Comparison of ENCODE assay signal across 26 cellular contexts in the genomic region with DNA sequence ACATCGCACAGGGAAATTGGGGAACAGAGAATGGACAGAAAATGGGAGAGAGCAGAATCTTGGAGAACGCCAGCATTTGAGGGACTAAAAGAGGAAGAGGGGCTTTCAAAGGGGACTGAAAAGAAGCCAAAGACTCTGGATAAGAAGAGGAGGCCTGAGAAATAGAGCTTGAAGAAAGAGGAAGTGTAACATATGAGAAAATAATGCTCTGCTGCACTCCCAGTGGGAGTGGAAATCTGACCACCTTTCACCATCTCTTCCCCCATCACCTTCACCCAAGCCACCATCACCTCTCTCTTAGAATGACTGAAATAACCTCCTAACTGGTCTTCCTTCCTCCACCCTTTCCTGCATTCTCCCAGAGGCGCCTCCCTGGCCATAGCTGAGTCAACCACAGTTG. TPM values are rescaled to one million over a fixed set of nuclear protein-coding genes. Genes with fewer than 3 reads are reported as not detected.
DNase-seq lines count a peak whose midpoint lies in the region; ATAC-seq, FAIRE-seq and TF ChIP-seq lines count a peak whose summit lies in the region.
"Had no signal": no experiment of that assay in that cellular context is flagged by ENCODE, and none has a peak within 500 bp of the region (broad histone marks: within the 10 kb centered on the region; RNA-seq: fewer than 3 reads in every experiment).

No MANE protein-coding gene starts in this region.

- peaks cover 0 to 4% (median 2%) of the 10 kb centered on the region in 7 donors for H3K9me3 Mint-ChIP-seq in naive B cell
- H3K9me3 Mint-ChIP-seq: activated CD4-positive, alpha-beta T cell treated with anti-CD3 and anti-CD28 coated beads, Interleukin-2, amount 10 ng/mL, durations not matched to agents 24 days and 14 days; activated naive CD4-positive, alpha-beta T cell treated with anti-CD3 and anti-CD28 coated beads for 36 hours had no signal

- H3K27ac Mint-ChIP-seq in naive B cell = peak overlapping the region in 3 of 6 donors; percentile 1 to 39 (median 33)
- H3K27ac Mint-ChIP-seq: activated CD4-positive, alpha-beta T cell treated with anti-CD3 and anti-CD28 coated beads, Interleukin-2, amount 10 ng/mL, durations not matched to agents 24 days and 14 days; activated naive CD4-positive, alpha-beta T cell treated with anti-CD3 and anti-CD28 coated beads for 36 hours; CD4-positive, alpha-beta memory T cell; H9; progenitor cell of endocrine pancreas; stimulated activated naive CD8-positive, alpha-beta T cell treated with anti-CD3 and anti-CD28 coated beads, Interleukin-15, amount 100 ng/mL, for 72 hours had no signal

- no peak overlapping the region for H2AFZ ChIP-seq in OCI-LY3 (ENCODE audit: low read depth, low read length)
- H2AFZ ChIP-seq: PC-9 had no signal

- no peak for TF ChIP-seq CTCF in OCI-LY3 (IDR thresholded peaks at IDR 0.05; ENCODE audit: low read depth, low read length)

- H3K4me1 ChIP-seq in OCI-LY3 (ENCODE audit: low read length) = peaks cover 12% of the 10 kb centered on the region
- H3K4me1 ChIP-seq: tibial artery had no signal

- TF ChIP-seq POLR2A in GM12891 (IDR thresholded peaks at IDR 0.05; ENCODE audit: low read depth, low read length) = no peak

- no peak overlapping the region for H3K27ac ChIP-seq in OCI-LY3 (ENCODE audit: low read length)
- H3K27ac ChIP-seq: brain microvascular endothelial cell, PC-9, tibial artery had no signal

- peaks cover 0 to 11% of the 10 kb centered on the region in 2 donors for H3K36me3 Mint-ChIP-seq in naive B cell

- H3K27me3 Mint-ChIP-seq in naive B cell = peaks cover 10 to 39% (median 26%) of the 10 kb centered on the region in 3 donors

- intact Hi-C loops in Right ventricle myocardium superior (cut with DNase I) = no loop called here

- no peak overlapping the region for H3K4me3 Mint-ChIP-seq in naive B cell
- H3K4me3 Mint-ChIP-seq: activated CD4-positive, alpha-beta T cell treated with anti-CD3 and anti-CD28 coated beads, Interleukin-2, amount 10 ng/mL, durations not matched to agents 24 days and 14 days; activated naive CD4-positive, alpha-beta T cell treated with anti-CD3 and anti-CD28 coated beads for 36 hours; CD4-positive, alpha-beta memory T cell; H9; stimulated activated naive CD8-positive, alpha-beta T cell treated with anti-CD3 and anti-CD28 coated beads, Interleukin-15, amount 100 ng/mL, for 72 hours had no signal

- H3K4me3 ChIP-seq in OCI-LY3 (ENCODE audit: low read length) = no peak overlapping the region
- H3K4me3 ChIP-seq: PC-9, tibial artery had no signal

- DNase-seq in GM12891 (ENCODE audit: insufficient read length, low spot score) = peak; percentile 32
- DNase-seq in naive B cell = no peak
- DNase-seq in Right ventricle myocardium superior = no peak
- DNase-seq in NCI-H1436 treated with DMSO at 0.1 percent for 48 hours (lab: John Stamatoyannopoulos, UW) = no peak
- DNase-seq: activated CD4-positive, alpha-beta T cell treated with anti-CD3 and anti-CD28 coated beads, Interleukin-2, amount 10 ng/mL, durations not matched to agents 24 days and 14 days; activated naive CD4-positive, alpha-beta T cell treated with anti-CD3 and anti-CD28 coated beads for 36 hours; activated T-cell treated with anti-CD3 and anti-CD28 coated beads, Interleukin-2, amount 50 U/mL, for 48 hours; brain microvascular endothelial cell; CD4-positive, alpha-beta memory T cell; effector CD4-positive, alpha-beta T cell; H9; head of caudate nucleus; NCI-H187 treated with DMSO at 0.1 percent for 48 hours; NCI-H2227 treated with DMSO at 0.1 percent for 48 hours; NCI-H748 treated with DMSO at 0.1 percent for 48 hours; PC-9; SHP77 treated with DMSO at 0.1 percent for 48 hours; stimulated activated CD4-positive, alpha-beta T cell treated with anti-CD3 and anti-CD28 coated beads, Interleukin-15, amount 100 ng/mL, for 24 hours; stimulated activated naive CD8-positive, alpha-beta T cell treated with anti-CD3 and anti-CD28 coated beads, Interleukin-15, amount 100 ng/mL, for 72 hours; tibial artery had no signal

- H3K79me2 ChIP-seq in OCI-LY3 (ENCODE audit: low read length) = no peaks in the 10 kb centered on the region

- no peaks in the 10 kb centered on the region for H3K9me3 ChIP-seq in OCI-LY3 (ENCODE audit: insufficient read depth, low read length)
- H3K9me3 ChIP-seq: tibial artery had no signal

- ATAC-seq in HG03175 (IDR thresholded peaks at IDR 0.05; ENCODE audit: unreplicated experiment) (peak; percentile 51), naive B cell (ENCODE audit: low read depth in 2 of 2) (peak; percentile 67 to 80), HG03196 (IDR thresholded peaks at IDR 0.05; ENCODE audit: unreplicated experiment) (no peak), Right ventricle myocardium superior (ENCODE audit: poor library complexity) (no peak)
- ATAC-seq: stimulated activated naive CD8-positive, alpha-beta T cell treated with anti-CD3 and anti-CD28 coated beads, Interleukin-15, amount 100 ng/mL, for 72 hours had no signal

- peak; percentile 78 for FAIRE-seq in GM12891 (lab: Jason Lieb, UNC)

- peaks cover 12 to 15% (median 15%) of the 10 kb centered on the region in 3 donors for H3K4me1 Mint-ChIP-seq in naive B cell
- H3K4me1 Mint-ChIP-seq: CD4-positive, alpha-beta memory T cell had no signal

- peak overlapping the region; percentile 40; the same call in 1 of the 2 replicates for H3K4me2 ChIP-seq in OCI-LY3 (ENCODE audit: low read length)
- H3K4me2 ChIP-seq: PC-9 had no signal

- no peaks in the 10 kb centered on the region for H3K36me3 ChIP-seq in OCI-LY3 (replicated peaks; ENCODE audit: low read depth, low read length)
- H3K36me3 ChIP-seq: brain microvascular endothelial cell, tibial artery had no signal

- H3K9ac ChIP-seq in OCI-LY3 (ENCODE audit: low read length) = no peak overlapping the region

- no peaks in the 10 kb centered on the region for H3K27me3 ChIP-seq in OCI-LY3 (ENCODE audit: low read depth, low read length)

- no peaks in the 10 kb centered on the region for H4K20me1 ChIP-seq in OCI-LY3 (ENCODE audit: insufficient read depth, low read length)

TF ChIP-seq in GM12891, 5 proteins besides CTCF, POLR2A, EP300 and RAD21:
- peak; percentile 98 for TF ChIP-seq SPI1 (IDR thresholded peaks at IDR 0.05; ENCODE audit: low read depth, low read length)
- no peak for TF ChIP-seq POU2F2 (IDR thresholded peaks at IDR 0.05; ENCODE audit: low read depth, low read length)

RNA-seq across cellular contexts. Expression of gene CXCR1, which starts 16.9 kb away (rescaled TPM):
- not detected for polyA plus RNA-seq in GM12891 (2012; ENCODE audit: low read depth, missing spikeins)
- polyA plus RNA-seq in naive B cell (ENCODE audit: low read depth in 6 of 6) = 1 to 10 TPM in 1 of 6 donors, not detected in 5; 2.3 TPM
- total RNA-seq in Right ventricle myocardium superior = 0.54 TPM
- total RNA-seq: activated CD4-positive, alpha-beta T cell treated with anti-CD3 and anti-CD28 coated beads, Interleukin-2, amount 10 ng/mL, durations not matched to agents 24 days and 14 days; activated naive CD4-positive, alpha-beta T cell treated with anti-CD3 and anti-CD28 coated beads for 36 hours; CD4-positive, alpha-beta memory T cell; epithelial cell of proximal tubule; H9; HT-29; PC-9; progenitor cell of endocrine pancreas had no signal
- polyA plus RNA-seq: CD4-positive, alpha-beta memory T cell had no signal

RNA-seq across cellular contexts. Expression of gene CXCR2, which starts 24.0 kb away (rescaled TPM):
- 0.68 TPM for polyA plus RNA-seq in GM12891 (2012; ENCODE audit: low read depth, missing spikeins)
- 1 to 10 TPM in 2 of 6 donors, under 1 TPM in 2, not detected in 2; 0.36 to 2.3 (median 1.3) TPM for polyA plus RNA-seq in naive B cell (ENCODE audit: low read depth in 6 of 6)
- 0.89 TPM for total RNA-seq in Right ventricle myocardium superior
- total RNA-seq: CD4-positive, alpha-beta memory T cell; epithelial cell of proximal tubule; HT-29; PC-9; progenitor cell of endocrine pancreas had no signal
- polyA plus RNA-seq: CD4-positive, alpha-beta memory T cell had no signal

Comparison
In these comparisons a context has a peak if more than half of its experiments do, and no peak if none do; other contexts are left out.
1. ATAC-seq: peak in HG03175 (single experiment) and naive B cell (2 of 2); none in HG03196 (single experiment) and Right ventricle myocardium superior (single experiment).